Comparison of ENCODE assay signal across 23 cellular contexts in the genomic region with DNA sequence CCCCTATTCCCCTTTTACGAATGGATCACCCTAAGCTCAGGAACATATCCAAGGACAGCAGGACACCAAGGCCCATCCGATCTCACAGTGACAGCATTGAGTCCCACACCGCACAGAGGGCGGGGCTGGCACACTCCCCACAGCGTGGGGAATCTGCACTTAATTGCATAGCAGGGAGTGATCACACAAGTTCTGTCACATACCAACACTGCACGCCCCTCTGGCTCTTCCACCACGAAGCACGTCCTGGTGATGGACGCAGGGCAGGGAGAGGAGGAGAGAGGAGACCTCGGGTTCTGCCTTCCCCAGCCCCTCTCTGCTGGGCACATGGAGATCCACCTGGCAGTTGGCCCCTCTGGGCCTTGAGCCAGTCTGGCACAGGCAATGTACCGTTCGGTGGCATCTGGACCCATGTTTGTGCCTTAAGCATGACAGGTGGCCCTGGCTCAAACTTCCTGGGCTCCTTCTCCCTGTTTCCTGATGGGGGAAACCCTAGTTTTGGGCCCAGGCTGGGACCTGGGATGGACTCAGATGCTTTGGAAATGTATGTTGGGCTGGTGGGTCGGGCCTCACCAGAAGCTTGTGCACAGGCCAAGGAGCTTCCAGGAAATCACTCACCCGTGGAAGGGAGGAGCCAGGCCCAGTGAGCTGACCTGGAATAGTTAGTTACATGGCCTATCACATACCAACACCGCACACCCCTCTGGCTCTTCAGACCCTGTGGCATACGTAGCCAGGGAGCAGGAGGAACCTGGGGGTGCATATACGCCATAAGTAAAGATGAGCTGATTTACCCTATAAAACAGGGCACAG.
"Had no signal": no experiment of that assay in that cellular context is flagged by ENCODE, and none has a peak within 500 bp of the region (broad histone marks: within the 10 kb centered on the region; RNA-seq: fewer than 3 reads in every experiment).

No MANE protein-coding gene starts in this region.

- H3K27ac Mint-ChIP-seq: activated naive CD4-positive, alpha-beta T cell treated with anti-CD3 and anti-CD28 coated beads, Interleukin-2, amount 50 U/mL, for 24 hours; activated naive CD8-positive, alpha-beta T cell treated with anti-CD3 and anti-CD28 coated beads, Interleukin-2, amount 50 U/mL, for 24 hours; activated T-helper 1 cell treated with anti-CD3 and anti-CD28 coated beads, Interleukin-12 subunit alpha, Interleukin-12 subunit beta, Interleukin-2, Interleukin-4 antibody, amounts not matched to agents 30 ng/mL and 10 ng/mL and 1 ng/mL, durations not matched to agents 14 hours and 24 hours and 36 hours; nephron had no signal

- H3K4me3 Mint-ChIP-seq: activated naive CD4-positive, alpha-beta T cell treated with anti-CD3 and anti-CD28 coated beads, Interleukin-2, amount 50 U/mL, for 24 hours; activated naive CD8-positive, alpha-beta T cell treated with anti-CD3 and anti-CD28 coated beads, Interleukin-2, amount 50 U/mL, for 24 hours; activated T-helper 1 cell treated with anti-CD3 and anti-CD28 coated beads, Interleukin-12 subunit alpha, Interleukin-12 subunit beta, Interleukin-2, Interleukin-4 antibody, amounts not matched to agents 30 ng/mL and 10 ng/mL and 1 ng/mL, durations not matched to agents 14 hours and 24 hours and 36 hours; nephron had no signal

- ATAC-seq: activated CD4-positive, CD25-positive, alpha-beta regulatory T cell treated with anti-CD3 and anti-CD28 coated beads, Interleukin-2, amount 50 U/mL, for 24 hours; activated naive CD8-positive, alpha-beta T cell treated with anti-CD3 and anti-CD28 coated beads, Interleukin-2, amount 50 U/mL, for 24 hours; foreskin keratinocyte; left cardiac atrium; left ventricle myocardium superior had no signal

- H3K4me1 Mint-ChIP-seq: activated naive CD4-positive, alpha-beta T cell treated with anti-CD3 and anti-CD28 coated beads, Interleukin-2, amount 50 U/mL, for 24 hours; activated naive CD8-positive, alpha-beta T cell treated with anti-CD3 and anti-CD28 coated beads, Interleukin-2, amount 50 U/mL, for 24 hours; nephron had no signal

- DNase-seq: activated CD4-positive, alpha-beta T cell treated with anti-CD3 and anti-CD28 coated beads for 48 hours; activated CD4-positive, alpha-beta T cell treated with anti-CD3 and anti-CD28 coated beads, Interleukin-2, amount 50 U/mL, for 48 hours; activated CD8-positive, alpha-beta memory T cell treated with anti-CD3 and anti-CD28 coated beads, Interleukin-2, amount 50 U/mL, for 4 hours; activated gamma-delta T cell treated with Interleukin-2 at 50 U/mL for 16 hours; activated naive CD8-positive, alpha-beta T cell treated with anti-CD3 and anti-CD28 coated beads, Interleukin-2, amount 50 U/mL, for 24 hours; activated T-cell treated with anti-CD3 and anti-CD28 coated beads, Interleukin-2, amount 50 U/mL, for 1 hour; amygdala; caudate nucleus; foreskin keratinocyte; heart right ventricle; left cardiac atrium; left ventricle myocardium superior; mammary epithelial cell; ovary; spleen; stimulated activated naive CD4-positive, alpha-beta T cell treated with Interleukin-2 at 50 U/mL for 16 hours; transverse colon; uterus; WERI-Rb-1 had no signal
